Comparison of ENCODE assay signal across 23 cellular contexts in the genomic region with DNA sequence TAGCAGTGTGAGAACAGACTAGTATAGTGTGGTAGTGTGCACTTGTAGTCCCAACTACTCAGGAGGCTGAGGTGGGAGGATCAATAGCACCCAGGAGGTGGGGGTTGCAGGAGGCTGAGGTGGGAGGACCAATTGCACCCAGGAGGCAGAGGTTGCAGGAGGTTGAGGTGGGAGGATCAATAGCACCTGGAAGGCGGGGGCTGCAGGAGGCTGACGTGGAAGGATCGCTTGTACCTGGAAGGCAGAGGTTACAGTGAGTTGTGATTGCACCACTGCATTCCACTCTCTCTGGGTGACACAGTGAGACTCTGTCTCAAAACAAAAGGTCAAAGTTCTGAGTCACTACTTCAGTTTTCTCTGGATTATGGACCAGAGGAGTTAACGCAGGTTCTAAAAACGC. TPM values are rescaled to one million over a fixed set of nuclear protein-coding genes. Genes with fewer than 3 reads are reported as not detected.
DNase-seq lines count a peak whose midpoint lies in the region; ATAC-seq and TF ChIP-seq lines count a peak whose summit lies in the region.
"Had no signal": no experiment of that assay in that cellular context is flagged by ENCODE, and none has a peak within 500 bp of the region (broad histone marks: within the 10 kb centered on the region; RNA-seq: fewer than 3 reads in every experiment).

No MANE protein-coding gene starts in this region.

- H3K36me3 ChIP-seq in Caco-2 (ENCODE audit: control insufficient read depth, insufficient read depth, low read length) (no peaks in the 10 kb centered on the region), hepatocyte (replicated peaks; ENCODE audit: insufficient read depth, low read depth) (no peaks in the 10 kb centered on the region), neuronal stem cell (replicated peaks in 1 of 2; ENCODE audit: control insufficient read depth in 2 of 2, insufficient read depth in 2 of 2, low read length in 2 of 2) (no peaks in the 10 kb centered on the region), stomach (no peaks in the 10 kb centered on the region)

- H3K4me1 ChIP-seq in Caco-2 (peaks cover 20% of the 10 kb centered on the region), hepatocyte (ENCODE audit: insufficient read depth) (peaks cover 10% of the 10 kb centered on the region), neuronal stem cell (ENCODE audit: control insufficient read depth in 2 of 2, insufficient read depth in 1 of 2, low read depth in 1 of 2, low read length in 2 of 2) (no peaks in the 10 kb centered on the region), stomach (no peaks in the 10 kb centered on the region)

- peaks cover 30% of the 10 kb centered on the region for H3K4me1 Mint-ChIP-seq in Caco-2 (ENCODE audit: low read depth, unreplicated experiment)
- H3K4me1 Mint-ChIP-seq: CD8-positive, alpha-beta memory T cell; IgD-negative memory B cell had no signal

- POLR2A ChIA-PET in Caco-2 (lab: Charles Lee) = no interaction called here

- H3K9me3 ChIP-seq in Caco-2 (no peaks in the 10 kb centered on the region), hepatocyte (ENCODE audit: low read depth) (no peaks in the 10 kb centered on the region), neuronal stem cell (replicated peaks in 1 of 2; ENCODE audit: control insufficient read depth in 2 of 2, insufficient read depth in 1 of 2, low read depth in 1 of 2, low read length in 2 of 2) (peaks cover 7 to 9% of the 10 kb centered on the region in 2 donors), stomach (peaks cover 0 to 18% (median 13%) of the 10 kb centered on the region in 4 donors)

- ATAC-seq in HG02763 (IDR thresholded peaks at IDR 0.05; ENCODE audit: unreplicated experiment) (no peak), HG03442 (IDR thresholded peaks at IDR 0.05; ENCODE audit: unreplicated experiment) (no peak)

- H3K18ac ChIP-seq in neuronal stem cell (ENCODE audit: low read length) = no peak overlapping the region

- no peak for TF ChIP-seq CTCF in Caco-2 (IDR thresholded peaks at IDR 0.05; ENCODE audit: insufficient read depth in 1 of 2, low read depth in 1 of 2, low read length in 1 of 2, severe bottlenecking in 1 of 2, unreplicated experiment in 1 of 2)
- no peak for TF ChIP-seq CTCF in VCaP (conservative IDR thresholded peaks at IDR 0.05)
- TF ChIP-seq CTCF in hepatocyte (IDR thresholded peaks at IDR 0.05; ENCODE audit: poor library complexity) = no peak
- no peak for TF ChIP-seq CTCF in stomach (IDR thresholded peaks at IDR 0.05)

- H3K36me3 Mint-ChIP-seq in Caco-2 (ENCODE audit: insufficient read depth, unreplicated experiment) = no peaks in the 10 kb centered on the region
- H3K36me3 Mint-ChIP-seq: IgD-negative memory B cell had no signal

- H2BK15ac ChIP-seq in neuronal stem cell (ENCODE audit: low read length) = no peak overlapping the region

- no peaks in the 10 kb centered on the region for H3K9me3 Mint-ChIP-seq in Caco-2 (ENCODE audit: unreplicated experiment)

- no peak overlapping the region for H2AFZ ChIP-seq in hepatocyte
- no peak overlapping the region for H2AFZ ChIP-seq in neuronal stem cell (ENCODE audit: low read length)

- H4K91ac ChIP-seq in neuronal stem cell (ENCODE audit: low read depth, low read length, poor library complexity) = no peak overlapping the region

- no peak overlapping the region for H2BK12ac ChIP-seq in neuronal stem cell (ENCODE audit: low read length)

- peak overlapping the region; percentile 23 for H2AK5ac ChIP-seq in neuronal stem cell (ENCODE audit: low read depth, low read length)

- H3K27me3 ChIP-seq in Caco-2 (replicated peaks; ENCODE audit: control insufficient read depth, insufficient read depth, low read length) = no peaks in the 10 kb centered on the region
- H3K27me3 ChIP-seq in hepatocyte = no peaks in the 10 kb centered on the region
- peaks cover 0 to 11% (median 1%) of the 10 kb centered on the region in 3 experiments for H3K27me3 ChIP-seq in neuronal stem cell (ENCODE audit: control insufficient read depth in 3 of 3, insufficient read depth in 3 of 3, low read depth in 1 of 3, low read length in 3 of 3)
- H3K27me3 ChIP-seq in stomach = no peaks in the 10 kb centered on the region

- H3K4ac ChIP-seq in neuronal stem cell (ENCODE audit: low read length) = no peak overlapping the region

- H3K9me2 ChIP-seq in hepatocyte (replicated peaks; ENCODE audit: insufficient read depth) = no peaks in the 10 kb centered on the region

- H3K23ac ChIP-seq in neuronal stem cell (ENCODE audit: low read depth, low read length, poor library complexity) = no peak overlapping the region

- no peak overlapping the region for H2BK5ac ChIP-seq in neuronal stem cell (ENCODE audit: low read length)

- H3K27ac ChIP-seq in VCaP (peak overlapping the region; percentile 32), hepatocyte (peak overlapping the region; percentile 81), neuronal stem cell (replicated peaks; ENCODE audit: low read length) (no peak overlapping the region), stomach (no peak overlapping the region)
- H3K27ac ChIP-seq: C4-2B had no signal

- no peaks in the 10 kb centered on the region for H4K20me1 ChIP-seq in hepatocyte (ENCODE audit: insufficient read depth, poor library complexity, severe bottlenecking)

- no peak for TF ChIP-seq POLR2A in stomach (IDR thresholded peaks at IDR 0.05)

- peaks cover 3% of the 10 kb centered on the region for H3K27me3 Mint-ChIP-seq in Caco-2 (ENCODE audit: insufficient read depth, unreplicated experiment)

- H3K4me3 ChIP-seq in Caco-2 (ENCODE audit: low read depth, low read length) = no peak overlapping the region
- no peak overlapping the region for H3K4me3 ChIP-seq in hepatocyte
- no peak overlapping the region for H3K4me3 ChIP-seq in neuronal stem cell (ENCODE audit: low read length in 2 of 2)
- H3K4me3 ChIP-seq in stomach = no peak overlapping the region

- H3K4me3 Mint-ChIP-seq in Caco-2 (ENCODE audit: unreplicated experiment) = peak overlapping the region; percentile 18
- H3K4me3 Mint-ChIP-seq: CD8-positive, alpha-beta memory T cell; HFFc6 had no signal

- CTCF ChIA-PET in Caco-2 (lab: Charles Lee) = no interaction called here

- intact Hi-C loops in Caco-2 (cut with micrococcal nuclease; ENCODE audit: unreplicated experiment) = no loop called here
- intact Hi-C loops in stomach (cut with DNase I; ENCODE audit: low total_unique reads) = no loop called here

- no peaks in the 10 kb centered on the region for H3K79me1 ChIP-seq in neuronal stem cell (ENCODE audit: low read depth, low read length)

- DNase-seq in Caco-2 (peak; percentile 86 to 89), hepatocyte (ENCODE audit: low spot score) (peak; percentile 66), neuronal stem cell (ENCODE audit: low spot score) (no peak), stomach (no peak)
- DNase-seq: 8988T; AML-193; CD8-positive, alpha-beta memory T cell; DMS53; GDM1; H7; HFFc6; NCI-H1694; NCI-H2081; NCI-H2171; NCI-H345; NCI-H524; NCI-H774; NK-92 treated with Interleukin-12 subunit alpha and Interleukin-12 subunit beta, amount 100 ng/mL, for 24 hours had no signal

- peak overlapping the region; percentile 65 for H3K14ac ChIP-seq in neuronal stem cell (ENCODE audit: low read length)

- H3K9ac ChIP-seq in neuronal stem cell (ENCODE audit: low read depth, low read length, poor library complexity) = no peak overlapping the region

- no peak overlapping the region for H2BK120ac ChIP-seq in neuronal stem cell (ENCODE audit: low read depth, low read length)

- no peak for TF ChIP-seq EP300 in stomach (IDR thresholded peaks at IDR 0.05)

- 66% methylated on average over 5 of the region's 5 CpGs for WGBS in hepatocyte (ENCODE audit: low lambda C conversion rate, missing lambda C conversion rate)
- no CpG with 5 or more reads among the region's 5 CpGs for WGBS in neuronal stem cell (ENCODE audit: extremely low coverage in 2 of 2, insufficient read length in 2 of 2, insufficient replicate concordance in 1 of 2), 2 donors
- 77 to 89% (median 89%) methylated on average over 5 of the region's 5 CpGs for WGBS in stomach, 5 donors

- no peaks in the 10 kb centered on the region for H3K79me2 ChIP-seq in hepatocyte

- H3K4me2 ChIP-seq in hepatocyte (peak overlapping the region; percentile 5), neuronal stem cell (ENCODE audit: insufficient read depth, low read length, poor library complexity, severe bottlenecking) (no peak overlapping the region)

- no peak overlapping the region for H4K8ac ChIP-seq in neuronal stem cell (ENCODE audit: low read depth, low read length)

- BruUV-seq in Caco-2 (replicated peaks; lab: Mats Ljungman, UMichigan) = no TSS peak

- peak overlapping the region; percentile 84 for H3K27ac Mint-ChIP-seq in Caco-2 (ENCODE audit: unreplicated experiment)
- H3K27ac Mint-ChIP-seq: CD8-positive, alpha-beta memory T cell; HFFc6; IgD-negative memory B cell had no signal

RNA-seq across cellular contexts. Expression of gene DIP2C, which starts 22.6 kb away (rescaled TPM):
- total RNA-seq in Caco-2 (2022) (11.2 and 11.4 TPM in 2 replicates), hepatocyte (9.9 and 12.8 TPM in 2 replicates), stomach (10 to 100 TPM; 19.3 to 40.1 (median 29.5) TPM)
- polyA plus RNA-seq in hepatocyte (11.1 and 13.2 TPM in 2 replicates), stomach (1 to 10 TPM; 2.4 to 4.0 (median 2.9) TPM)
- polyA plus RNA-seq in neuronal stem cell (2013, experiment 1 of 2) = 8.1 TPM
- 8.4 TPM for polyA plus RNA-seq in neuronal stem cell (2013, experiment 2 of 2)

Comparison
In these comparisons a context has a peak if more than half of its experiments do, and no peak if none do; other contexts are left out.
1. DNase-seq: peak in Caco-2 (2 of 2) and hepatocyte (single experiment); none in neuronal stem cell (single experiment) and stomach (single experiment).
2. H3K27ac ChIP-seq: peak in VCaP (single experiment) and hepatocyte (single experiment); none in neuronal stem cell (single experiment) and stomach (0 of 5).